8 cellular contexts compared by ENCODE assay signal in the genomic region with DNA sequence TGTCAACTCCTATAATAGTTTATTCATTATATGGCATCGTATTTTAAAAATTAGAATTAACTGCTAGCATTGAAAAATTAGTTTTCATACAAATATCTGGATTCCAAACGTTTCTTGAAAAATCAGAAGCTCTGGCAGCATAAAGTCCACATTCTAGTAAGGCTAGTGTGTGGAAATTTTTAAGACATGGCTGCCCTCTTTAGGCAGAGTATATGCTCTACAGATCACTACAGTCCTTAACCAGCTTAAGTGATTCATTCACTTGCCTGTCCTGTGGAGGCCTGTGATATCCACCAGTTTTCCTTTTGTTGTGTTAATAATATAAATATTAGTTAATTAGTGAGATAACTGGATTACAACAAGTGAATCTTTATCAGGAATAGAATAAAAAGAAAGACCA.
DNase-seq lines count a peak whose midpoint lies in the region; ATAC-seq and TF ChIP-seq lines count a peak whose summit lies in the region.

No MANE protein-coding gene starts in this region.

- no peaks in the 10 kb centered on the region for H3K27me3 ChIP-seq in GM06990 (replicated peaks; ENCODE audit: control insufficient read depth, insufficient read depth, low read length)

- no peak overlapping the region for H3K4me3 Mint-ChIP-seq in nephron
- H3K4me3 Mint-ChIP-seq in activated CD4-positive, alpha-beta T cell treated with anti-CD3 and anti-CD28 coated beads, Interleukin-2, amount 10 ng/mL, durations not matched to agents 24 days and 14 days = no peak overlapping the region

- DNase-seq in GM06990 (ENCODE audit: extremely low read depth, insufficient read length) = no peak
- DNase-seq in NB4 (ENCODE audit: low read depth) = peak; percentile 32
- peak; percentile 66 to 70 for DNase-seq in cardiac fibroblast (ENCODE audit: low read depth in 2 of 2)
- no peak for DNase-seq in activated CD4-positive, alpha-beta T cell treated with anti-CD3 and anti-CD28 coated beads, Interleukin-2, amount 10 ng/mL, durations not matched to agents 24 days and 14 days
- DNase-seq in stimulated activated naive CD4-positive, alpha-beta T cell treated with Interleukin-2 at 50 U/mL for 16 hours (lab: John Stamatoyannopoulos, UW) = no peak
- DNase-seq in activated naive CD4-positive, alpha-beta T cell treated with anti-CD3 and anti-CD28 coated beads, Interleukin-2, amount 50 U/mL, for 16 hours = no peak

- H3K36me3 Mint-ChIP-seq in nephron (ENCODE audit: low read depth) = no peaks in the 10 kb centered on the region
- H3K36me3 Mint-ChIP-seq in activated CD4-positive, alpha-beta T cell treated with anti-CD3 and anti-CD28 coated beads, Interleukin-2, amount 10 ng/mL, durations not matched to agents 24 days and 14 days (ENCODE audit: low read depth) = no peaks in the 10 kb centered on the region

- no peaks in the 10 kb centered on the region for H3K9me3 Mint-ChIP-seq in nephron
- H3K9me3 Mint-ChIP-seq in activated CD4-positive, alpha-beta T cell treated with anti-CD3 and anti-CD28 coated beads, Interleukin-2, amount 10 ng/mL, durations not matched to agents 24 days and 14 days = no peaks in the 10 kb centered on the region

- H3K4me3 ChIP-seq in GM06990 (replicated peaks; ENCODE audit: low read depth, low read length) (no peak overlapping the region), NB4 (ENCODE audit: low read depth, low read length) (no peak overlapping the region), cardiac fibroblast (replicated peaks in 1 of 2; ENCODE audit: low read depth in 2 of 2, low read length in 2 of 2) (no peak overlapping the region)

- TF ChIP-seq CTCF in GM06990 (IDR thresholded peaks at IDR 0.05; ENCODE audit: insufficient read depth, low read length, poor library complexity, severe bottlenecking) (peak; percentile 26), NB4 (IDR thresholded peaks at IDR 0.05; ENCODE audit: low read depth, low read length) (peak; percentile 15), cardiac fibroblast (IDR thresholded peaks at IDR 0.05; ENCODE audit: low read depth, low read length) (peak; percentile 37), nephron (IDR thresholded peaks at IDR 0.05; ENCODE audit: unreplicated experiment in 3 of 3) (peak; percentile 43 to 50 (median 45))

- H3K4me1 Mint-ChIP-seq in nephron = peaks cover 3% of the 10 kb centered on the region
- H3K4me1 Mint-ChIP-seq in activated CD4-positive, alpha-beta T cell treated with anti-CD3 and anti-CD28 coated beads, Interleukin-2, amount 10 ng/mL, durations not matched to agents 24 days and 14 days = no peaks in the 10 kb centered on the region

- ATAC-seq in HG03139 (IDR thresholded peaks at IDR 0.05; ENCODE audit: unreplicated experiment) = no peak

- no peak for TF ChIP-seq POLR2A in NB4 (IDR thresholded peaks at IDR 0.05; ENCODE audit: extremely low read depth, insufficient read length)

- intact Hi-C loops in activated CD4-positive, alpha-beta T cell treated with anti-CD3 and anti-CD28 coated beads, Interleukin-2, amount 10 ng/mL, durations not matched to agents 24 days and 14 days (cut with micrococcal nuclease) = no loop called here

- H3K36me3 ChIP-seq in GM06990 (ENCODE audit: control insufficient read depth, insufficient read depth, low read length) = no peaks in the 10 kb centered on the region

- H3K27ac Mint-ChIP-seq in nephron = peak overlapping the region in 1 of 3 experiments; percentile 38
- H3K27ac Mint-ChIP-seq in activated CD4-positive, alpha-beta T cell treated with anti-CD3 and anti-CD28 coated beads, Interleukin-2, amount 10 ng/mL, durations not matched to agents 24 days and 14 days = no peak overlapping the region

- no peaks in the 10 kb centered on the region for H3K27me3 Mint-ChIP-seq in nephron (ENCODE audit: low read depth)
- H3K27me3 Mint-ChIP-seq in activated CD4-positive, alpha-beta T cell treated with anti-CD3 and anti-CD28 coated beads, Interleukin-2, amount 10 ng/mL, durations not matched to agents 24 days and 14 days = no peaks in the 10 kb centered on the region

Comparison
In these comparisons a context has a peak if more than half of its experiments do, and no peak if none do; other contexts are left out.
1. DNase-seq: peak in NB4 (single experiment) and cardiac fibroblast (2 of 2); none in GM06990 (single experiment), activated CD4-positive, alpha-beta T cell treated with anti-CD3 and anti-CD28 coated beads, Interleukin-2, amount 10 ng/mL, durations not matched to agents 24 days and 14 days (single experiment), stimulated activated naive CD4-positive, alpha-beta T cell treated with Interleukin-2 at 50 U/mL for 16 hours (single experiment) and activated naive CD4-positive, alpha-beta T cell treated with anti-CD3 and anti-CD28 coated beads, Interleukin-2, amount 50 U/mL, for 16 hours (single experiment).
2. Peak in every context shown above with its lines, with median percentiles within 50 percentile points of each other: CTCF ChIP-seq.